10 cellular contexts compared by ENCODE assay signal in genomic region chr9:101337237-101337636, GRCh38. TPM values are rescaled to one million over a fixed set of nuclear protein-coding genes. Genes with fewer than 3 reads are reported as not detected.
"Had no signal": no experiment of that assay in that cellular context is flagged by ENCODE, and none has a peak within 500 bp of the region (broad histone marks: within the 10 kb centered on the region; RNA-seq: fewer than 3 reads in every experiment).

No MANE protein-coding gene starts in this region.

- H3K4me2 ChIP-seq: KMS-11 had no signal

- ATAC-seq: HepG2, K562 had no signal

- FAIRE-seq: HepG2, HTR-8/SVneo, K562 had no signal

- H3K4me3 ChIP-seq: K562 had no signal

- H3K27ac ChIP-seq: HL-60, KMS-11 had no signal

- DNase-seq: IMR-90, KBM-7, KG1 had no signal

- H3K9ac ChIP-seq: KMS-11 had no signal

RNA-seq across cellular contexts. Expression of gene BAAT, which starts 47.6 kb away (rescaled TPM):
- total RNA-seq: HT1080, IMR-90 had no signal
- polyA plus RNA-seq: IgD-negative memory B cell, IMR-90 had no signal
